In the genomic region with DNA sequence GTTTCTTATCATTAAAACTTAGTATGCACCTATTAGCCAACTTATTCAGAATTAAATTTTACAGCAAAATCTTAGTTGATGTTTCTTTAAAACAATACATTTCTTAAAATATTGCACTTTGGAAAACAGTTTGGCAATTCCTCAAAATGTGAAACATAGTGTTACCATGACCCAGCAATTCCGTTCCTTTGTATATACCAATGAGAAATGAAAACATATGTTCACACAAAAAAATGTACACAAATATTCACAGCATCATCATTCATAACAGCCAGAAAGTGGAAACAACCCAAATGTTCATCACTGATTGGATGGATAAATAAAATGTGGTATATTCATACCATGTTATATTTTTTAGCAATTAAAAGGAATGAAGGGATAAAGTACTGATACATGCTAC, we compare ENCODE assay signal across 20 cellular contexts. TPM values are rescaled to one million over a fixed set of nuclear protein-coding genes. Genes with fewer than 3 reads are reported as not detected.
DNase-seq lines count a peak whose midpoint lies in the region; ATAC-seq, FAIRE-seq and TF ChIP-seq lines count a peak whose summit lies in the region.
"Had no signal": no experiment of that assay in that cellular context is flagged by ENCODE, and none has a peak within 500 bp of the region (broad histone marks: within the 10 kb centered on the region; RNA-seq: fewer than 3 reads in every experiment).

No MANE protein-coding gene starts in this region.

- H4K20me1 ChIP-seq in IMR-90 (ENCODE audit: insufficient read depth, low read length): no peaks in the 10 kb centered on the region

- no TSS peak for BruUV-seq in IMR-90 (replicated peaks; lab: Mats Ljungman, UMichigan)

- H3K36me3 ChIP-seq in IMR-90 (ENCODE audit: control insufficient read depth, insufficient read depth, low read length) (peaks cover 15% of the 10 kb centered on the region), kidney (ENCODE audit: control insufficient read depth in 1 of 2, insufficient read depth in 2 of 2, low read length in 2 of 2) (peaks cover 0 to 4% of the 10 kb centered on the region in 2 donors)
- H3K36me3 ChIP-seq: BE2C had no signal

- no peak for ATAC-seq in A549
- peak; percentile 53 for ATAC-seq in IMR-90 (ENCODE audit: low read depth)
- no peak for ATAC-seq in CD4-positive, alpha-beta T cell (ENCODE audit: poor library complexity)
- ATAC-seq: GM12878, HepG2 had no signal

- POLR2A ChIA-PET in A549 (lab: Yijun Ruan, JAX) (no interaction called here), IMR-90 (lab: Charles Lee; ENCODE audit: unreplicated experiment) (no interaction called here)
- POLR2A ChIA-PET in CD4-positive, alpha-beta T cell (lab: Charles Lee): no interaction called here

- TF ChIP-seq EP300 in A549 (IDR thresholded peaks at IDR 0.05): no peak

- no peak overlapping the region for H2AK9ac ChIP-seq in IMR-90 (replicated peaks; ENCODE audit: low read depth, low read length, poor library complexity)

- H3K18ac ChIP-seq in IMR-90 (ENCODE audit: low read depth, low read length): no peak overlapping the region

- H3K9me3 ChIP-seq in A549: no peaks in the 10 kb centered on the region
- no peaks in the 10 kb centered on the region for H3K9me3 ChIP-seq in IMR-90 (ENCODE audit: control insufficient read depth, insufficient read depth, low read length)
- H3K9me3 ChIP-seq in kidney (ENCODE audit: control insufficient read depth in 1 of 2, low read length in 2 of 2): no peaks in the 10 kb centered on the region
- no peaks in the 10 kb centered on the region for H3K9me3 ChIP-seq in CD4-positive, alpha-beta T cell (ENCODE audit: control insufficient read depth, low read length)
- H3K9me3 ChIP-seq: BE2C, Caco-2, HAP-1 had no signal

- H3K27me3 ChIP-seq in IMR-90 (ENCODE audit: control insufficient read depth, insufficient read depth, low read length): no peaks in the 10 kb centered on the region
- no peaks in the 10 kb centered on the region for H3K27me3 ChIP-seq in CD4-positive, alpha-beta T cell (ENCODE audit: control insufficient read depth, insufficient read depth, low read length)
- H3K27me3 ChIP-seq: BE2C had no signal

- H3K4me2 ChIP-seq in A549 (no peak overlapping the region), IMR-90 (ENCODE audit: low read depth, low read length) (no peak overlapping the region)

- no peak for TF ChIP-seq CTCF in A549 (IDR thresholded peaks at IDR 0.05)
- no peak for TF ChIP-seq CTCF in IMR-90 (conservative IDR thresholded peaks at IDR 0.05; ENCODE audit: low read depth, low read length)
- TF ChIP-seq CTCF in kidney (IDR thresholded peaks at IDR 0.05; ENCODE audit: borderline replicate concordance, extremely low read depth, insufficient read depth): no peak
- TF ChIP-seq CTCF in CD4-positive, alpha-beta T cell (IDR thresholded peaks at IDR 0.05): no peak

- dilution Hi-C loops in IMR-90 (cut with HindIII; ENCODE audit: low sequenced_read_pairs, unreplicated experiment): no loop called here

- no peak overlapping the region for H4K91ac ChIP-seq in IMR-90 (ENCODE audit: insufficient read depth, low read depth, low read length)

- H3K56ac ChIP-seq in IMR-90 (ENCODE audit: extremely low read depth, insufficient read depth, low read length): no peak overlapping the region

- H3K4ac ChIP-seq in IMR-90 (ENCODE audit: low read depth, low read length): no peak overlapping the region

- H3K14ac ChIP-seq in IMR-90 (replicated peaks; ENCODE audit: low read depth, low read length): no peak overlapping the region

- TF ChIP-seq POLR2A in A549 (IDR thresholded peaks at IDR 0.05; ENCODE audit: low read length): no peak
- TF ChIP-seq POLR2A in IMR-90 (IDR thresholded peaks at IDR 0.05; ENCODE audit: low read depth, low read length): no peak

- H2BK15ac ChIP-seq in IMR-90 (ENCODE audit: low read depth, low read length): no peak overlapping the region

- no peak for TF ChIP-seq RAD21 in A549 (conservative IDR thresholded peaks at IDR 0.05 in 1 of 2, IDR thresholded peaks at IDR 0.05 in 1 of 2)
- TF ChIP-seq RAD21 in IMR-90 (IDR thresholded peaks at IDR 0.05; ENCODE audit: low read length): no peak

- no peak overlapping the region for H2AFZ ChIP-seq in IMR-90 (replicated peaks; ENCODE audit: low read length, poor library complexity)
- H2AFZ ChIP-seq: GM23248 had no signal

- in situ Hi-C loops in IMR-90 (cut with MboI; ENCODE audit: low sequenced_read_pairs): no loop called here

- WGBS in A549 (ENCODE audit: missing lambda C conversion rate): 85% methylated on average over 1 of the region's 1 CpG
- no CpG with 5 or more reads among the region's 1 CpG for WGBS in IMR-90 (ENCODE audit: extremely low coverage in 2 of 2, insufficient read length in 1 of 2), 2 experiments

- no peak overlapping the region for H3K27ac Mint-ChIP-seq in CD4-positive, alpha-beta T cell
- H3K27ac Mint-ChIP-seq: CD4-positive, CD25-positive, alpha-beta regulatory T cell had no signal

- no peak overlapping the region for H2BK20ac ChIP-seq in IMR-90 (ENCODE audit: low read depth, low read length)

- H3K4me1 ChIP-seq in A549: no peaks in the 10 kb centered on the region
- no peaks in the 10 kb centered on the region for H3K4me1 ChIP-seq in IMR-90 (ENCODE audit: control insufficient read depth, insufficient read depth, low read length)
- H3K4me1 ChIP-seq in kidney (ENCODE audit: control insufficient read depth in 1 of 2, insufficient read depth in 1 of 2, low read depth in 1 of 2, low read length in 2 of 2): no peaks in the 10 kb centered on the region
- H3K4me1 ChIP-seq: BE2C, Caco-2, HAP-1 had no signal

- no peak overlapping the region for H2BK120ac ChIP-seq in IMR-90 (ENCODE audit: low read depth, low read length)

- DNase-seq in A549 (ENCODE audit: low read depth in 1 of 2, low spot score in 1 of 2): no peak
- DNase-seq in IMR-90: peak; percentile 39
- DNase-seq in fibroblast of gingiva (ENCODE audit: low read depth): peak; percentile 53
- no peak for DNase-seq in kidney
- no peak for DNase-seq in cortex of kidney (lab: John Stamatoyannopoulos, UW)
- no peak for DNase-seq in CD4-positive, alpha-beta T cell
- no peak for DNase-seq in dermis blood vessel endothelial cell
- DNase-seq in DMS79 (lab: John Stamatoyannopoulos, UW): no peak
- DNase-seq: 8988T; BE2C; C1 segment of cervical spinal cord; Caco-2; CD4-positive, CD25-positive, alpha-beta regulatory T cell; GF-D8; GM23248; KG1 had no signal

- H3K9me1 ChIP-seq in IMR-90 (ENCODE audit: insufficient read depth, low read length): no peaks in the 10 kb centered on the region

- intact Hi-C loops in IMR-90 (cut with micrococcal nuclease) (no loop called here), kidney (cut with DNase I) (no loop called here)
- intact Hi-C loops in CD4-positive, alpha-beta T cell (cut with DNase I, micrococcal nuclease): loop anchor here in 1 of 2 experiments (10.0 kb wide), 1 partner anchor 51 kb away; the partner anchor contains the start of gene WDR44

- FAIRE-seq in A549 (lab: Jason Lieb, UNC) (peak; percentile 99), kidney (lab: Jason Lieb, UNC) (peak; percentile 69)
- FAIRE-seq: D721Med, GM12878, HepG2 had no signal

- no peak overlapping the region for H2BK5ac ChIP-seq in IMR-90 (ENCODE audit: low read depth, low read length, poor library complexity, severe bottlenecking)

- H3K36me3 Mint-ChIP-seq in CD4-positive, alpha-beta T cell (ENCODE audit: low read depth): peaks cover 71% of the 10 kb centered on the region

- H3K23ac ChIP-seq in IMR-90 (ENCODE audit: low read depth, low read length): no peak overlapping the region

- H3K9ac ChIP-seq in IMR-90 (ENCODE audit: low read depth, low read length): no peak overlapping the region
- no peak overlapping the region for H3K9ac ChIP-seq in kidney (ENCODE audit: low read length in 2 of 2)
- H3K9ac ChIP-seq: GM23248 had no signal

- peaks cover 0 to 6% of the 10 kb centered on the region in 2 experiments; a peak in 1 of 4 replicates for H3K79me1 ChIP-seq in IMR-90 (ENCODE audit: low read depth in 1 of 2, low read length in 2 of 2)

- H3K27ac ChIP-seq in A549 (no peak overlapping the region), IMR-90 (ENCODE audit: insufficient read depth, low read length) (no peak overlapping the region), kidney (ENCODE audit: low read depth in 2 of 2, low read length in 2 of 2) (no peak overlapping the region)
- H3K27ac ChIP-seq in CD4-positive, alpha-beta T cell (ENCODE audit: low read depth, low read length): no peak overlapping the region
- H3K27ac ChIP-seq: GM23248 had no signal

- H2AK5ac ChIP-seq in IMR-90 (ENCODE audit: low read depth, low read length): no peak overlapping the region

- H3K4me1 Mint-ChIP-seq in CD4-positive, alpha-beta T cell (ENCODE audit: low read depth): no peaks in the 10 kb centered on the region

- CTCF ChIA-PET in A549 (lab: Yijun Ruan, JAX) (interaction anchor here (0.6 kb wide), 1 partner anchor 9 kb away, joined by 4 read pairs; no protein-coding TSS in a partner anchor), IMR-90 (lab: Yijun Ruan, JAX) (no interaction called here)
- CTCF ChIA-PET in CD4-positive, alpha-beta T cell (lab: Charles Lee): no interaction called here

- no peak overlapping the region for H3K4me3 Mint-ChIP-seq in CD4-positive, alpha-beta T cell
- H3K4me3 Mint-ChIP-seq: CD4-positive, CD25-positive, alpha-beta regulatory T cell had no signal

- H3K27me3 Mint-ChIP-seq in CD4-positive, alpha-beta T cell: no peaks in the 10 kb centered on the region
- H3K27me3 Mint-ChIP-seq: CD4-positive, CD25-positive, alpha-beta regulatory T cell had no signal

- no peak overlapping the region for H4K8ac ChIP-seq in IMR-90 (ENCODE audit: low read depth in 2 of 2, low read length in 2 of 2)

- H3K4me3 ChIP-seq in A549 (no peak overlapping the region), IMR-90 (ENCODE audit: insufficient read depth, low read depth, low read length) (no peak overlapping the region), kidney (ENCODE audit: low read length in 2 of 2) (no peak overlapping the region)
- H3K4me3 ChIP-seq: GM12878, GM23248, HAP-1 had no signal

- H3K9me3 Mint-ChIP-seq in CD4-positive, alpha-beta T cell: no peaks in the 10 kb centered on the region
- H3K9me3 Mint-ChIP-seq: CD4-positive, CD25-positive, alpha-beta regulatory T cell had no signal

- H4K5ac ChIP-seq in IMR-90 (ENCODE audit: low read depth, low read length): no peak overlapping the region

TF ChIP-seq in A549, 52 proteins besides CTCF, POLR2A, EP300 and RAD21 (continues in another document):
- TF ChIP-seq CEBPB (IDR thresholded peaks at IDR 0.05): no peak

RNA-seq across cellular contexts. Expression of gene WDR44, which starts 50.2 kb away (rescaled TPM):
- polyA plus RNA-seq in A549 (2011; rRNA removed) (15.7 and 22.1 TPM in 2 replicates), A549 (2017; fragmentation: RNase III; extraction: RNeasy Plus Mini Kit Qiagen cat#74134 plus additional on column Dnase treatment) (9.9 to 10.2 TPM (median 10.2 TPM) in 3 replicates), IMR-90 (2012; rRNA removed) (8.2 and 10.0 TPM in 2 replicates), kidney (ENCODE audit: insufficient read depth, low read depth, low replicate concordance) (3.6 TPM)
- polyA plus RNA-seq in A549 (2012; cell fraction: cytosol; rRNA removed): 3.1 and 3.3 TPM in 2 replicates
- polyA plus RNA-seq in A549 (2012; cell fraction: nucleus; rRNA removed): 4.9 and 5.4 TPM in 2 replicates
- polyA minus RNA-seq in A549 (2011; rRNA and poly(A)+ RNA removed): 7.3 and 9.5 TPM in 2 replicates
- total RNA-seq in IMR-90 (2012; rRNA removed) (11.8 and 18.9 TPM in 2 replicates), kidney (15.5 TPM), dermis blood vessel endothelial cell (11.7 and 17.4 TPM in 2 replicates)
- 1.6 and 2.0 TPM in 2 replicates for polyA plus RNA-seq in IMR-90 (2012; cell fraction: cytosol; rRNA removed)
- 2.2 and 9.9 TPM in 2 replicates for polyA plus RNA-seq in IMR-90 (2012; cell fraction: nucleus; rRNA removed; ENCODE audit: low replicate concordance)
- total RNA-seq in CD4-positive, alpha-beta T cell: 10 to 100 TPM; 11.7 to 12.2 TPM

Comparison
In these comparisons a context has a peak if more than half of its experiments do, and no peak if none do; other contexts are left out.
1. DNase-seq: peak in IMR-90 (single experiment) and fibroblast of gingiva (single experiment); none in A549 (0 of 2), kidney (single experiment), cortex of kidney (single experiment), CD4-positive, alpha-beta T cell (0 of 10), dermis blood vessel endothelial cell (single experiment) and DMS79 (single experiment).